Comparison of ENCODE assay signal across 7 cellular contexts in genomic region chr2:233565685-233566140, GRCh38. TPM values are rescaled to one million over a fixed set of nuclear protein-coding genes. Genes with fewer than 3 reads are reported as not detected.
A peak's percentile ranks its signal among the peaks of the same experiment; 100 is the strongest.
DNase-seq lines count a peak whose midpoint lies in the region; ATAC-seq and TF ChIP-seq lines count a peak whose summit lies in the region.

No MANE protein-coding gene starts in this region.

- H3K9ac ChIP-seq in muscle layer of colon (ENCODE audit: low read length), result peak overlapping the region; percentile 59

- H3K4me1 ChIP-seq in body of pancreas, result peaks cover 11% of the 10 kb centered on the region
- H3K4me1 ChIP-seq in muscle layer of colon (ENCODE audit: insufficient read depth, low read length), result peaks cover 7% of the 10 kb centered on the region

- no peak for TF ChIP-seq CTCF in body of pancreas (IDR thresholded peaks at IDR 0.05)

- 2 to 4% methylated on average over 6 of the region's 6 CpGs for WGBS in body of pancreas, 2 donors

- H3K27me3 ChIP-seq in body of pancreas (no peaks in the 10 kb centered on the region), muscle layer of colon (ENCODE audit: control insufficient read depth in 1 of 2, insufficient read depth in 2 of 2, low read length in 2 of 2) (no peaks in the 10 kb centered on the region)

- ATAC-seq in GM18909 (IDR thresholded peaks at IDR 0.05; ENCODE audit: poor library complexity, unreplicated experiment), result peak; percentile 50
- peak; percentile 30 for ATAC-seq in HG03432 (IDR thresholded peaks at IDR 0.05; ENCODE audit: unreplicated experiment)
- ATAC-seq in body of pancreas, result peak; percentile 5

- H3K27ac ChIP-seq in body of pancreas (peak overlapping the region; percentile 72 to 97 (median 90)), muscle layer of colon (ENCODE audit: low read depth, low read length) (peak overlapping the region; percentile 74)

- H3K9me3 ChIP-seq in body of pancreas, result no peaks in the 10 kb centered on the region
- H3K9me3 ChIP-seq in muscle layer of colon (ENCODE audit: low read length), result no peaks in the 10 kb centered on the region

- no peaks in the 10 kb centered on the region for H3K36me3 ChIP-seq in body of pancreas (replicated peaks in 1 of 2; ENCODE audit: insufficient read depth in 1 of 2, low read depth in 2 of 2)
- peaks cover 2% of the 10 kb centered on the region for H3K36me3 ChIP-seq in muscle layer of colon (ENCODE audit: insufficient read depth, low read length)

- TF ChIP-seq POLR2A in body of pancreas (IDR thresholded peaks at IDR 0.05), result no peak

- H3K4me3 ChIP-seq in body of pancreas (peak overlapping the region; percentile 63 to 87), muscle layer of colon (ENCODE audit: low read depth in 1 of 2, low read length in 2 of 2) (peak overlapping the region; percentile 66 to 72)

- intact Hi-C loops in body of pancreas (cut with DNase I), result no loop called here

- DNase-seq in body of pancreas (no peak), GM19240 (ENCODE audit: insufficient read length, low spot score) (no peak), nucleus accumbens (lab: John Stamatoyannopoulos, UW) (no peak)
- DNase-seq in stimulated activated CD4-positive, alpha-beta T cell treated with anti-CD3 and anti-CD28 coated beads, Interleukin-4, amount 100 ng/mL, for 24 hours, result no peak

RNA-seq across cellular contexts. Expression of gene USP40, which starts 0.9 kb away (rescaled TPM):
- 10 to 100 TPM; 34.9 to 38.9 TPM for total RNA-seq in body of pancreas

RNA-seq across cellular contexts. Expression of gene UGT1A8, which starts 51.7 kb away (rescaled TPM):
- total RNA-seq in body of pancreas, result not detected
